Comparison of ENCODE assay signal across 20 cellular contexts in genomic region chr3:29291982-29292363, GRCh38.
"Had no signal": no experiment of that assay in that cellular context is flagged by ENCODE, and none has a peak within 500 bp of the region (broad histone marks: within the 10 kb centered on the region; RNA-seq: fewer than 3 reads in every experiment).

No MANE protein-coding gene starts in this region.

- H3K27me3 Mint-ChIP-seq: activated CD4-positive, alpha-beta memory T cell treated with anti-CD3 and anti-CD28 coated beads for 36 hours; activated CD4-positive, alpha-beta T cell treated with anti-CD3 and anti-CD28 coated beads for 36 hours; activated CD8-positive, alpha-beta memory T cell treated with anti-CD3 and anti-CD28 coated beads, Interleukin-2, amount 10 ng/mL, durations not matched to agents 7 days and 5 days had no signal

- ATAC-seq: activated CD4-positive, alpha-beta T cell treated with anti-CD3 and anti-CD28 coated beads for 36 hours; activated CD8-positive, alpha-beta memory T cell treated with anti-CD3 and anti-CD28 coated beads, Interleukin-2, amount 10 ng/mL, durations not matched to agents 7 days and 5 days; esophagus mucosa; natural killer cell had no signal

- H3K4me1 Mint-ChIP-seq: activated CD4-positive, alpha-beta T cell treated with anti-CD3 and anti-CD28 coated beads for 36 hours; activated CD8-positive, alpha-beta memory T cell treated with anti-CD3 and anti-CD28 coated beads, Interleukin-2, amount 10 ng/mL, durations not matched to agents 7 days and 5 days; natural killer cell had no signal

- H3K36me3 ChIP-seq: neutrophil had no signal

- H3K27ac ChIP-seq: neutrophil, VCaP had no signal

- H3K9ac ChIP-seq: SK-N-SH had no signal

- FAIRE-seq: colon had no signal

- H3K4me2 ChIP-seq: SK-N-SH had no signal

- H3K4me3 Mint-ChIP-seq: activated CD4-positive, alpha-beta memory T cell treated with anti-CD3 and anti-CD28 coated beads for 36 hours; activated CD4-positive, alpha-beta T cell treated with anti-CD3 and anti-CD28 coated beads for 36 hours; activated CD8-positive, alpha-beta memory T cell treated with anti-CD3 and anti-CD28 coated beads, Interleukin-2, amount 10 ng/mL, durations not matched to agents 7 days and 5 days; activated T-cell treated with anti-CD3 and anti-CD28 coated beads, Interleukin-2, amount 50 U/mL, for 24 hours; natural killer cell had no signal

- H3K36me3 Mint-ChIP-seq: activated CD4-positive, alpha-beta memory T cell treated with anti-CD3 and anti-CD28 coated beads for 36 hours; activated CD8-positive, alpha-beta memory T cell treated with anti-CD3 and anti-CD28 coated beads, Interleukin-2, amount 10 ng/mL, durations not matched to agents 7 days and 5 days; natural killer cell had no signal

- H3K9me3 ChIP-seq: mucosa of descending colon, neutrophil, SK-N-SH had no signal

- H3K4me3 ChIP-seq: mucosa of descending colon, skin epidermis had no signal

- H3K27me3 ChIP-seq: neutrophil had no signal

- DNase-seq: activated CD4-positive, alpha-beta memory T cell treated with anti-CD3 and anti-CD28 coated beads for 36 hours; activated CD4-positive, alpha-beta T cell treated with anti-CD3 and anti-CD28 coated beads for 36 hours; activated CD8-positive, alpha-beta memory T cell treated with anti-CD3 and anti-CD28 coated beads, Interleukin-2, amount 10 ng/mL, durations not matched to agents 7 days and 5 days; activated naive CD4-positive, alpha-beta T cell treated with anti-CD3 and anti-CD28 coated beads, Interleukin-2, amount 50 U/mL, for 16 hours; activated T-cell treated with anti-CD3 and anti-CD28 coated beads, Interleukin-2, amount 50 U/mL, for 24 hours; head of caudate nucleus; left colon; mucosa of descending colon; natural killer cell; posterior cingulate gyrus; SK-N-SH; stimulated activated CD4-positive, alpha-beta T cell treated with anti-CD3 and anti-CD28 coated beads, Interleukin-15, amount 100 ng/mL, for 24 hours; stimulated activated CD4-positive, alpha-beta T cell treated with anti-CD3 and anti-CD28 coated beads, Interleukin-4, amount 100 ng/mL, for 24 hours; stimulated activated naive CD4-positive, alpha-beta T cell; T-helper 1 cell had no signal

- H3K9me3 Mint-ChIP-seq: activated CD4-positive, alpha-beta memory T cell treated with anti-CD3 and anti-CD28 coated beads for 36 hours; activated T-cell treated with anti-CD3 and anti-CD28 coated beads, Interleukin-2, amount 50 U/mL, for 24 hours had no signal

- H3K27ac Mint-ChIP-seq: activated CD4-positive, alpha-beta memory T cell treated with anti-CD3 and anti-CD28 coated beads for 36 hours; activated CD4-positive, alpha-beta T cell treated with anti-CD3 and anti-CD28 coated beads for 36 hours; activated CD8-positive, alpha-beta memory T cell treated with anti-CD3 and anti-CD28 coated beads, Interleukin-2, amount 10 ng/mL, durations not matched to agents 7 days and 5 days; activated T-cell treated with anti-CD3 and anti-CD28 coated beads, Interleukin-2, amount 50 U/mL, for 24 hours; natural killer cell had no signal
